8 cellular contexts compared by ENCODE assay signal in genomic region chr3:52536369-52537164, GRCh38. TPM values are rescaled to one million over a fixed set of nuclear protein-coding genes. Genes with fewer than 3 reads are reported as not detected.
DNase-seq lines count a peak whose midpoint lies in the region; ATAC-seq and TF ChIP-seq lines count a peak whose summit lies in the region.

Gene UQCC5 (plus strand): TSS chr3:52536605. CDS start chr3:52536756, 151 bp downstream.

- DNase-seq in GM12865 (ENCODE audit: low read depth) (peak; percentile 100), NCI-H1105 treated with DMSO at 0.1 percent for 48 hours (lab: John Stamatoyannopoulos, UW) (peak; percentile 92), SKM-1 treated with dmso at 0.1 percent for 144 hours (lab: John Stamatoyannopoulos, UW; ENCODE audit: unreplicated experiment) (peak; percentile 98), glutamatergic neuron (peak; percentile 96), osteoblast (ENCODE audit: insufficient read length, low spot score, missing footprints) (peak; percentile 100), thoracic aorta (ENCODE audit: low spot score) (peak; percentile 91)
- DNase-seq in activated naive CD8-positive, alpha-beta T cell treated with anti-CD3 and anti-CD28 coated beads for 36 hours, result peak; percentile 99

- peak within 1 kb of the TSS; percentile 90 for H3K27ac ChIP-seq in osteoblast (ENCODE audit: low read depth, low read length)
- peak within 1 kb of the TSS; percentile 76 to 91 for H3K27ac ChIP-seq in thoracic aorta

- peak within 1 kb of the TSS; percentile 99 for H3K4me3 Mint-ChIP-seq in activated naive CD8-positive, alpha-beta T cell treated with anti-CD3 and anti-CD28 coated beads for 36 hours
- H3K4me3 Mint-ChIP-seq in glutamatergic neuron (ENCODE audit: unreplicated experiment), result peak within 1 kb of the TSS; percentile 98

- H3K9me3 Mint-ChIP-seq in activated naive CD8-positive, alpha-beta T cell treated with anti-CD3 and anti-CD28 coated beads for 36 hours, result no peaks in the 10 kb centered on the region
- peaks cover 16% of the 10 kb centered on the region for H3K9me3 Mint-ChIP-seq in glutamatergic neuron (ENCODE audit: unreplicated experiment)

- peaks cover 3% of the 10 kb centered on the region for H3K27me3 Mint-ChIP-seq in activated naive CD8-positive, alpha-beta T cell treated with anti-CD3 and anti-CD28 coated beads for 36 hours
- peaks cover 14% of the 10 kb centered on the region for H3K27me3 Mint-ChIP-seq in glutamatergic neuron (ENCODE audit: unreplicated experiment)

- peaks cover 45% of the 10 kb centered on the region for H4K20me1 ChIP-seq in osteoblast (ENCODE audit: insufficient read depth, low read length)

- peak within 1 kb of the TSS; percentile 96 for H3K4me2 ChIP-seq in osteoblast (ENCODE audit: insufficient read depth, low read length)

- peak within 1 kb of the TSS; percentile 99 for H3K27ac Mint-ChIP-seq in activated naive CD8-positive, alpha-beta T cell treated with anti-CD3 and anti-CD28 coated beads for 36 hours
- H3K27ac Mint-ChIP-seq in glutamatergic neuron (ENCODE audit: unreplicated experiment), result peak within 1 kb of the TSS; percentile 91

- H3K9me3 ChIP-seq in osteoblast (ENCODE audit: low read depth, low read length), result no peaks in the 10 kb centered on the region
- no peaks in the 10 kb centered on the region for H3K9me3 ChIP-seq in thoracic aorta

- H3K4me3 ChIP-seq in GM12865 (ENCODE audit: low read depth, low read length) (peak within 1 kb of the TSS; percentile 83), osteoblast (ENCODE audit: insufficient read depth, low read length) (peak within 1 kb of the TSS; percentile 95), thoracic aorta (peak within 1 kb of the TSS; percentile 78)

- H3K36me3 Mint-ChIP-seq in activated naive CD8-positive, alpha-beta T cell treated with anti-CD3 and anti-CD28 coated beads for 36 hours, result peaks cover 31% of the 10 kb centered on the region
- no peaks in the 10 kb centered on the region for H3K36me3 Mint-ChIP-seq in glutamatergic neuron (ENCODE audit: unreplicated experiment)

- peak; percentile 86 for ATAC-seq in HG02678 (IDR thresholded peaks at IDR 0.05; ENCODE audit: unreplicated experiment)
- peak; percentile 87 for ATAC-seq in thoracic aorta (ENCODE audit: insufficient number of reproducible peaks, low FRiP score, low read depth)

- TF ChIP-seq CTCF in GM12865 (IDR thresholded peaks at IDR 0.05; ENCODE audit: insufficient read depth, low read depth, low read length, missing control alignments), result no peak
- TF ChIP-seq CTCF in glutamatergic neuron (IDR thresholded peaks at IDR 0.05; ENCODE audit: partially characterized antibody, unreplicated experiment), result no peak
- no peak for TF ChIP-seq CTCF in osteoblast (IDR thresholded peaks at IDR 0.05; ENCODE audit: extremely low read depth, low read depth, low read length)
- TF ChIP-seq CTCF in thoracic aorta (IDR thresholded peaks at IDR 0.05), result no peak

- peaks cover 42% of the 10 kb centered on the region for H3K4me1 Mint-ChIP-seq in activated naive CD8-positive, alpha-beta T cell treated with anti-CD3 and anti-CD28 coated beads for 36 hours
- peaks cover 27% of the 10 kb centered on the region for H3K4me1 Mint-ChIP-seq in glutamatergic neuron (ENCODE audit: low read depth, unreplicated experiment)

- peak within 1 kb of the TSS; percentile 56 for H2AFZ ChIP-seq in osteoblast (ENCODE audit: low read length)

- H3K4me1 ChIP-seq in osteoblast (ENCODE audit: insufficient read depth, low read length), result peaks cover 53% of the 10 kb centered on the region
- H3K4me1 ChIP-seq in thoracic aorta (ENCODE audit: control insufficient read depth in 1 of 2, low read depth in 2 of 2), result peaks cover 19 to 62% of the 10 kb centered on the region in 2 donors

- H3K36me3 ChIP-seq in osteoblast (ENCODE audit: insufficient read depth, low read length) (peaks cover 21% of the 10 kb centered on the region), thoracic aorta (no peaks in the 10 kb centered on the region)

- peaks cover 68% of the 10 kb centered on the region for H3K79me2 ChIP-seq in osteoblast (ENCODE audit: insufficient read depth, low read length)

- no peaks in the 10 kb centered on the region for H3K27me3 ChIP-seq in osteoblast (ENCODE audit: insufficient read depth, low read length)
- no peaks in the 10 kb centered on the region for H3K27me3 ChIP-seq in thoracic aorta (replicated peaks; ENCODE audit: insufficient read depth)

RNA-seq across cellular contexts. Expression of gene UQCC5, which starts in this region (rescaled TPM):
- total RNA-seq in activated naive CD8-positive, alpha-beta T cell treated with anti-CD3 and anti-CD28 coated beads for 36 hours, result 10 to 100 TPM; 23.4 to 23.6 TPM
- 13.7 TPM for total RNA-seq in glutamatergic neuron (ENCODE audit: unreplicated experiment)
- total RNA-seq in osteoblast, result 6.5 and 8.3 TPM in 2 replicates
- total RNA-seq in thoracic aorta, result 1 to 10 TPM in 1 of 2 donors, under 1 TPM in 1; 0.95 to 8.7 TPM

Comparison
In these comparisons a context has a peak if more than half of its experiments do, and no peak if none do; other contexts are left out.
1. Peak in every context shown above with its lines: DNase-seq, ATAC-seq, H3K4me3 ChIP-seq and H3K27ac ChIP-seq.